ENCODE assay signal across 16 cellular contexts in genomic region chr9:15746905-15747304, GRCh38.
DNase-seq lines count a peak whose midpoint lies in the region; ATAC-seq and TF ChIP-seq lines count a peak whose summit lies in the region.
"Had no signal": no experiment of that assay in that cellular context is flagged by ENCODE, and none has a peak within 500 bp of the region (broad histone marks: within the 10 kb centered on the region; RNA-seq: fewer than 3 reads in every experiment).

No MANE protein-coding gene starts in this region.

- no peak overlapping the region for H4K91ac ChIP-seq in H9 (ENCODE audit: insufficient read length, low read depth, low read length)

- H4K5ac ChIP-seq in H9 (ENCODE audit: insufficient read length, low read depth, low read length) (no peak overlapping the region), mesendoderm (ENCODE audit: low read length) (no peak overlapping the region)

- H3K27ac Mint-ChIP-seq in H9, result peak overlapping the region in 2 of 3 experiments; percentile 17 to 49; a peak in 3 of 7 replicates
- H3K27ac Mint-ChIP-seq: CD4-positive, CD25-positive, alpha-beta regulatory T cell; CD8-positive, alpha-beta T cell had no signal

- no peak overlapping the region for H3K23ac ChIP-seq in H9 (ENCODE audit: insufficient read length, low read depth, low read length)
- H3K23ac ChIP-seq in mesendoderm (ENCODE audit: low read length), result no peak overlapping the region

- H3K4me2 ChIP-seq in H9 (ENCODE audit: insufficient read depth, insufficient read length, low read length), result no peak overlapping the region
- H3K4me2 ChIP-seq in mesendoderm (ENCODE audit: low read length), result no peak overlapping the region
- H3K4me2 ChIP-seq: BLaER1 had no signal

- H3K27me3 Mint-ChIP-seq in H9 (ENCODE audit: low read depth), result no peaks in the 10 kb centered on the region
- H3K27me3 Mint-ChIP-seq: CD4-positive, CD25-positive, alpha-beta regulatory T cell had no signal

- no peaks in the 10 kb centered on the region for H3K9me3 ChIP-seq in H9 (ENCODE audit: control insufficient read depth, low read depth, low read length)

- no CpG with 5 or more reads among the region's 7 CpGs for WGBS in H9 (ENCODE audit: extremely low coverage, insufficient read length, low lambda C conversion rate)
- WGBS in mesendoderm (ENCODE audit: extremely low coverage, insufficient coverage, low lambda C conversion rate), result no CpG with 5 or more reads among the region's 7 CpGs

- H2BK120ac ChIP-seq in H9 (ENCODE audit: low read depth, low read length, poor library complexity, severe bottlenecking) (no peak overlapping the region), mesendoderm (ENCODE audit: low read depth, low read length) (no peak overlapping the region)

- H2BK12ac ChIP-seq in H9 (ENCODE audit: insufficient read length, low read depth, low read length), result no peak overlapping the region

- no peak overlapping the region for H2AK5ac ChIP-seq in H9 (ENCODE audit: insufficient read length, low read length)
- H2AK5ac ChIP-seq in mesendoderm (ENCODE audit: low read length), result no peak overlapping the region

- H3K56ac ChIP-seq in H9 (ENCODE audit: insufficient read length, low read depth, low read length), result no peak overlapping the region
- no peak overlapping the region for H3K56ac ChIP-seq in mesendoderm (ENCODE audit: low read length)

- H3K4me3 Mint-ChIP-seq in H9, result no peak overlapping the region
- H3K4me3 Mint-ChIP-seq: CD4-positive, CD25-positive, alpha-beta regulatory T cell; CD8-positive, alpha-beta T cell had no signal

- no peaks in the 10 kb centered on the region for H4K20me1 ChIP-seq in H9 (ENCODE audit: control insufficient read depth, insufficient read depth, insufficient read length)
- H4K20me1 ChIP-seq: BLaER1 had no signal

- H3K4ac ChIP-seq in H9 (ENCODE audit: low read depth, low read length) (no peak overlapping the region), mesendoderm (ENCODE audit: low read depth, low read length) (no peak overlapping the region)

- H3K36me3 ChIP-seq in mesendoderm (ENCODE audit: control insufficient read depth, insufficient read depth, low read length), result no peaks in the 10 kb centered on the region

- no peak overlapping the region for H3K9ac ChIP-seq in H9 (ENCODE audit: extremely low read depth, insufficient read length, low read length)
- no peak overlapping the region for H3K9ac ChIP-seq in mesendoderm (ENCODE audit: low read length)
- H3K9ac ChIP-seq: BLaER1 had no signal

- H3K9me3 Mint-ChIP-seq in H9, result peaks cover 2% of the 10 kb centered on the region in 2 experiments; a peak in 3 of 5 replicates

- DNase-seq in H9, result peak; percentile 29
- peak in 38 of 42 donors; percentile 3 to 79 (median 43) for DNase-seq in head of caudate nucleus
- peak; percentile 9 for DNase-seq in mesendoderm
- no peak for DNase-seq in medulla oblongata (ENCODE audit: extremely low spot score)
- no peak for DNase-seq in DMS79 treated with DMSO at 0.1 percent for 48 hours (lab: John Stamatoyannopoulos, UW)
- no peak for DNase-seq in COR-L47 (lab: John Stamatoyannopoulos, UW)
- DNase-seq: CD4-positive, CD25-positive, alpha-beta regulatory T cell; CD8-positive, alpha-beta T cell; DMS 273 treated with DMSO at 0.1 percent for 48 hours; DMS79; GF-D8; GOT3; HCEC 1CT had no signal

- no peak overlapping the region for H3K18ac ChIP-seq in H9 (ENCODE audit: insufficient read length, low read depth, low read length)
- no peak overlapping the region for H3K18ac ChIP-seq in mesendoderm (ENCODE audit: low read length)

- H2BK20ac ChIP-seq in H9 (ENCODE audit: low read depth, low read length, poor library complexity, severe bottlenecking), result no peak overlapping the region

- no peak overlapping the region for H2BK5ac ChIP-seq in H9 (ENCODE audit: insufficient read length, low read length)
- no peak overlapping the region for H2BK5ac ChIP-seq in mesendoderm (ENCODE audit: low read length)

- peaks cover 4 to 5% of the 10 kb centered on the region in 2 experiments; a peak in 2 of 4 replicates for H3K4me1 Mint-ChIP-seq in H9
- H3K4me1 Mint-ChIP-seq: CD4-positive, CD25-positive, alpha-beta regulatory T cell had no signal

- H3K27ac ChIP-seq in H9 (ENCODE audit: insufficient read length, low read depth, low read length) (no peak overlapping the region), mesendoderm (ENCODE audit: low read depth, low read length) (no peak overlapping the region)
- H3K27ac ChIP-seq: BLaER1, C4-2B had no signal

- H3K79me2 ChIP-seq in H9 (ENCODE audit: insufficient read depth, low read length) (no peaks in the 10 kb centered on the region), mesendoderm (ENCODE audit: control insufficient read depth, insufficient read depth, low read length) (no peaks in the 10 kb centered on the region)

- no peaks in the 10 kb centered on the region for H3K23me2 ChIP-seq in H9 (ENCODE audit: insufficient read length, low read depth, low read length, poor library complexity, severe bottlenecking)

- H4K8ac ChIP-seq in H9 (replicated peaks; ENCODE audit: insufficient read length, low read depth, low read length), result no peak overlapping the region
- H4K8ac ChIP-seq in mesendoderm (ENCODE audit: low read depth, low read length), result no peak overlapping the region

- H3K79me1 ChIP-seq in H9 (ENCODE audit: insufficient read depth, low read depth, low read length, poor library complexity, severe bottlenecking), result no peaks in the 10 kb centered on the region
- no peaks in the 10 kb centered on the region for H3K79me1 ChIP-seq in mesendoderm (ENCODE audit: low read length)

- no peaks in the 10 kb centered on the region; the same call in 1 of the 2 replicates for H3K4me1 ChIP-seq in H9 (ENCODE audit: insufficient read depth, low read length)
- no peaks in the 10 kb centered on the region for H3K4me1 ChIP-seq in mesendoderm (ENCODE audit: control insufficient read depth, low read depth, low read length)
- H3K4me1 ChIP-seq: BLaER1 had no signal

- H3K4me3 ChIP-seq in mesendoderm (ENCODE audit: low read length), result no peak overlapping the region
- H3K4me3 ChIP-seq: BLaER1 had no signal

- no peak for ATAC-seq in GM18520 (IDR thresholded peaks at IDR 0.05; ENCODE audit: unreplicated experiment)
- ATAC-seq: CD8-positive, alpha-beta T cell had no signal

- H2AFZ ChIP-seq in H9 (ENCODE audit: low read length), result no peak overlapping the region

- no peaks in the 10 kb centered on the region for H3K27me3 ChIP-seq in H9 (ENCODE audit: insufficient read depth, low read length)
- H3K27me3 ChIP-seq in mesendoderm (ENCODE audit: insufficient read depth, low read length, poor library complexity), result no peaks in the 10 kb centered on the region
- H3K27me3 ChIP-seq: BLaER1 had no signal

- peaks cover 0 to 4% (median 0%) of the 10 kb centered on the region in 3 experiments; a peak in 2 of 7 replicates for H3K36me3 Mint-ChIP-seq in H9 (ENCODE audit: insufficient read depth in 1 of 3, low read depth in 3 of 3)

- intact Hi-C loops in head of caudate nucleus (cut with DNase I), result no loop called here

- no peak overlapping the region for H3T11ph ChIP-seq in H9 (ENCODE audit: low read length)

- no peak for TF ChIP-seq CTCF in H9 (conservative IDR thresholded peaks at IDR 0.05)

- no peak overlapping the region; the same call in 1 of the 2 replicates for H3K14ac ChIP-seq in H9 (ENCODE audit: insufficient read depth, low read length)

- H2BK15ac ChIP-seq in H9 (ENCODE audit: low read depth, low read length) (no peak overlapping the region), mesendoderm (replicated peaks; ENCODE audit: low read depth) (no peak overlapping the region)

Comparison
In these comparisons a context has a peak if more than half of its experiments do, and no peak if none do; other contexts are left out.
1. DNase-seq: peak in H9 (single experiment), head of caudate nucleus (38 of 42) and mesendoderm (single experiment); none in medulla oblongata (single experiment), DMS79 treated with DMSO at 0.1 percent for 48 hours (single experiment) and COR-L47 (single experiment).